9 cellular contexts compared by ENCODE assay signal in genomic region chr7:129168219-129168991, GRCh38. TPM values are rescaled to one million over a fixed set of nuclear protein-coding genes. Genes with fewer than 3 reads are reported as not detected.
A peak's percentile ranks its signal among the peaks of the same experiment; 100 is the strongest.
DNase-seq lines count a peak whose midpoint lies in the region; ATAC-seq and TF ChIP-seq lines count a peak whose summit lies in the region.
"Had no signal": no experiment of that assay in that cellular context is flagged by ENCODE, and none has a peak within 500 bp of the region (broad histone marks: within the 10 kb centered on the region; RNA-seq: fewer than 3 reads in every experiment).

No MANE protein-coding gene starts in this region.

- ATAC-seq in IMR-90 (ENCODE audit: low read depth): peak; percentile 44
- ATAC-seq in right cardiac atrium: peak; percentile 54 to 59
- ATAC-seq in gastrocnemius medialis: no peak
- no peak for ATAC-seq in GM19467 (IDR thresholded peaks at IDR 0.05; ENCODE audit: unreplicated experiment)

- no peak overlapping the region for H4K5ac ChIP-seq in IMR-90 (ENCODE audit: low read depth, low read length)

- peak overlapping the region; percentile 81 for H2AFZ ChIP-seq in IMR-90 (replicated peaks; ENCODE audit: low read length, poor library complexity)

- H3K9ac ChIP-seq in IMR-90 (ENCODE audit: low read depth, low read length): no peak overlapping the region

- no peaks in the 10 kb centered on the region for H4K20me1 ChIP-seq in IMR-90 (ENCODE audit: insufficient read depth, low read length)

- CTCF ChIA-PET in IMR-90 (lab: Yijun Ruan, JAX): interaction anchor here (0.6 to 0.8 kb wide), 2 partner anchors 42 to 339 kb away, joined by 3 read pairs; no protein-coding TSS in a partner anchor

- WGBS in IMR-90 (ENCODE audit: extremely low coverage in 2 of 2, insufficient read length in 1 of 2), 2 experiments: no CpG with 5 or more reads among the region's 19 CpGs
- WGBS in right cardiac atrium: 35% methylated on average over 19 of the region's 19 CpGs

- H3K23ac ChIP-seq in IMR-90 (ENCODE audit: low read depth, low read length): no peak overlapping the region

- no peak overlapping the region for H4K91ac ChIP-seq in IMR-90 (ENCODE audit: insufficient read depth, low read depth, low read length)

- no peaks in the 10 kb centered on the region for H3K79me1 ChIP-seq in IMR-90 (ENCODE audit: low read depth in 1 of 2, low read length in 2 of 2)

- TF ChIP-seq RAD21 in IMR-90 (IDR thresholded peaks at IDR 0.05; ENCODE audit: low read length): no peak

- no peaks in the 10 kb centered on the region for H3K9me3 Mint-ChIP-seq in activated T-helper 2 cell treated with anti-CD3 and anti-CD28 coated beads, Interferon-gamma antibody, Interleukin-2, Interleukin-4, amounts not matched to agents 10 μg/mL and 5 μg/mL and 100 μg/mL, durations not matched to agents 14 hours and 24 hours and 36 hours

- H2AK5ac ChIP-seq in IMR-90 (ENCODE audit: low read depth, low read length): no peak overlapping the region

- 0 out of 2 replicates have a peak overlapping the region, but pooled peaks have one; percentile 11 for H3K14ac ChIP-seq in IMR-90 (replicated peaks; ENCODE audit: low read depth, low read length)

- DNase-seq in IMR-90: no peak
- no peak for DNase-seq in activated T-helper 2 cell treated with anti-CD3 and anti-CD28 coated beads, Interferon-gamma antibody, Interleukin-2, Interleukin-4, amounts not matched to agents 10 μg/mL and 5 μg/mL and 100 μg/mL, durations not matched to agents 14 hours and 24 hours and 36 hours (ENCODE audit: low spot score)
- no peak for DNase-seq in right cardiac atrium
- no peak for DNase-seq in gastrocnemius medialis
- no peak for DNase-seq in SK-N-DZ (ENCODE audit: low spot score)
- no peak for DNase-seq in NCI-H2196 (lab: John Stamatoyannopoulos, UW; ENCODE audit: unreplicated experiment)
- no peak for DNase-seq in SIG-M5 (lab: John Stamatoyannopoulos, UW)

- no peaks in the 10 kb centered on the region for H3K9me1 ChIP-seq in IMR-90 (ENCODE audit: insufficient read depth, low read length)

- no peak for TF ChIP-seq POLR2A in IMR-90 (IDR thresholded peaks at IDR 0.05; ENCODE audit: low read depth, low read length)
- TF ChIP-seq POLR2A in gastrocnemius medialis (IDR thresholded peaks at IDR 0.05): no peak

- no peak overlapping the region for H3K27ac ChIP-seq in IMR-90 (ENCODE audit: insufficient read depth, low read length)
- no peak overlapping the region for H3K27ac ChIP-seq in right cardiac atrium (ENCODE audit: low read length)
- no peak overlapping the region for H3K27ac ChIP-seq in gastrocnemius medialis

- H3K27me3 ChIP-seq in IMR-90 (ENCODE audit: control insufficient read depth, insufficient read depth, low read length) (peaks cover 39% of the 10 kb centered on the region), right cardiac atrium (ENCODE audit: control insufficient read depth, insufficient read depth) (no peaks in the 10 kb centered on the region), gastrocnemius medialis (no peaks in the 10 kb centered on the region)
- H3K27me3 ChIP-seq: Peyer's patch had no signal

- H2BK15ac ChIP-seq in IMR-90 (ENCODE audit: low read depth, low read length): no peak overlapping the region

- H2AK9ac ChIP-seq in IMR-90 (replicated peaks; ENCODE audit: low read depth, low read length, poor library complexity): peak overlapping the region; percentile 52

- no peak overlapping the region; the same call in 1 of the 2 replicates for H3K4me2 ChIP-seq in IMR-90 (ENCODE audit: low read depth, low read length)

- H3K4me3 Mint-ChIP-seq in activated T-helper 2 cell treated with anti-CD3 and anti-CD28 coated beads, Interferon-gamma antibody, Interleukin-2, Interleukin-4, amounts not matched to agents 10 μg/mL and 5 μg/mL and 100 μg/mL, durations not matched to agents 14 hours and 24 hours and 36 hours (ENCODE audit: low read depth): peak overlapping the region; percentile 56

- no TSS peak for BruUV-seq in IMR-90 (replicated peaks; lab: Mats Ljungman, UMichigan)

- peaks cover 20% of the 10 kb centered on the region for H3K27me3 Mint-ChIP-seq in activated T-helper 2 cell treated with anti-CD3 and anti-CD28 coated beads, Interferon-gamma antibody, Interleukin-2, Interleukin-4, amounts not matched to agents 10 μg/mL and 5 μg/mL and 100 μg/mL, durations not matched to agents 14 hours and 24 hours and 36 hours (ENCODE audit: low read depth)

- H3K36me3 ChIP-seq in IMR-90 (ENCODE audit: control insufficient read depth, insufficient read depth, low read length) (no peaks in the 10 kb centered on the region), gastrocnemius medialis (no peaks in the 10 kb centered on the region)
- H3K36me3 ChIP-seq: Peyer's patch had no signal

- H3K56ac ChIP-seq in IMR-90 (ENCODE audit: extremely low read depth, insufficient read depth, low read length): no peak overlapping the region

- in situ Hi-C loops in IMR-90 (cut with MboI; ENCODE audit: low sequenced_read_pairs) (loop anchor here (5.0 kb wide), 1 partner anchor 39 kb away; no protein-coding TSS in a partner anchor), gastrocnemius medialis (cut with MboI; ENCODE audit: low sequenced_read_pairs in 4 of 4) (no loop called here)

- no peak overlapping the region for H3K18ac ChIP-seq in IMR-90 (ENCODE audit: low read depth, low read length)

- H2BK5ac ChIP-seq in IMR-90 (ENCODE audit: low read depth, low read length, poor library complexity, severe bottlenecking): no peak overlapping the region

- no peak overlapping the region for H3K4ac ChIP-seq in IMR-90 (ENCODE audit: low read depth, low read length)

- H3K9me3 ChIP-seq in IMR-90 (ENCODE audit: control insufficient read depth, insufficient read depth, low read length): no peaks in the 10 kb centered on the region
- no peaks in the 10 kb centered on the region for H3K9me3 ChIP-seq in right cardiac atrium (ENCODE audit: control insufficient read depth, low read length)
- H3K9me3 ChIP-seq in gastrocnemius medialis: no peaks in the 10 kb centered on the region
- H3K9me3 ChIP-seq: Peyer's patch had no signal

- POLR2A ChIA-PET in IMR-90 (lab: Charles Lee; ENCODE audit: unreplicated experiment): no interaction called here

- TF ChIP-seq CTCF in IMR-90 (conservative IDR thresholded peaks at IDR 0.05; ENCODE audit: low read depth, low read length): no peak
- TF ChIP-seq CTCF in gastrocnemius medialis (IDR thresholded peaks at IDR 0.05 in 4 of 5, conservative IDR thresholded peaks at IDR 0.05 in 1 of 5): no peak

- no peak overlapping the region for H3K27ac Mint-ChIP-seq in activated T-helper 2 cell treated with anti-CD3 and anti-CD28 coated beads, Interferon-gamma antibody, Interleukin-2, Interleukin-4, amounts not matched to agents 10 μg/mL and 5 μg/mL and 100 μg/mL, durations not matched to agents 14 hours and 24 hours and 36 hours

- H3K4me1 ChIP-seq in IMR-90 (ENCODE audit: control insufficient read depth, insufficient read depth, low read length): no peaks in the 10 kb centered on the region; the same call in 1 of the 2 replicates
- no peaks in the 10 kb centered on the region for H3K4me1 ChIP-seq in right cardiac atrium (ENCODE audit: control insufficient read depth, insufficient read depth, low read length)
- H3K4me1 ChIP-seq in gastrocnemius medialis: no peaks in the 10 kb centered on the region

- intact Hi-C loops in IMR-90 (cut with micrococcal nuclease): no loop called here
- intact Hi-C loops in activated T-helper 2 cell treated with anti-CD3 and anti-CD28 coated beads, Interferon-gamma antibody, Interleukin-2, Interleukin-4, amounts not matched to agents 10 μg/mL and 5 μg/mL and 100 μg/mL, durations not matched to agents 14 hours and 24 hours and 36 hours (cut with micrococcal nuclease): loop anchor here (2.0 kb wide), 1 partner anchor 46 kb away; no protein-coding TSS in a partner anchor
- intact Hi-C loops in right cardiac atrium (cut with DNase I): loop anchor here in 2 of 4 donors (5.0 kb wide), 2 partner anchors 39 to 44 kb away; no protein-coding TSS in a partner anchor
- intact Hi-C loops in gastrocnemius medialis (cut with DNase I; ENCODE audit: low total_unique reads): no loop called here

- peaks cover 3% of the 10 kb centered on the region for H3K36me3 Mint-ChIP-seq in activated T-helper 2 cell treated with anti-CD3 and anti-CD28 coated beads, Interferon-gamma antibody, Interleukin-2, Interleukin-4, amounts not matched to agents 10 μg/mL and 5 μg/mL and 100 μg/mL, durations not matched to agents 14 hours and 24 hours and 36 hours (ENCODE audit: low read depth)

- dilution Hi-C loops in IMR-90 (cut with HindIII; ENCODE audit: low sequenced_read_pairs, unreplicated experiment): no loop called here

- H4K8ac ChIP-seq in IMR-90 (ENCODE audit: low read depth in 2 of 2, low read length in 2 of 2): peak overlapping the region in 1 of 2 experiments; percentile 52; a peak in 1 of 4 replicates

- H3K4me1 Mint-ChIP-seq in activated T-helper 2 cell treated with anti-CD3 and anti-CD28 coated beads, Interferon-gamma antibody, Interleukin-2, Interleukin-4, amounts not matched to agents 10 μg/mL and 5 μg/mL and 100 μg/mL, durations not matched to agents 14 hours and 24 hours and 36 hours (ENCODE audit: low read depth): peaks cover 13% of the 10 kb centered on the region

- H2BK20ac ChIP-seq in IMR-90 (ENCODE audit: low read depth, low read length): no peak overlapping the region

- H3K4me3 ChIP-seq in IMR-90 (ENCODE audit: insufficient read depth, low read depth, low read length) (no peak overlapping the region), right cardiac atrium (ENCODE audit: low read length) (peak overlapping the region; percentile 50), gastrocnemius medialis (peak overlapping the region in 3 of 4 donors; percentile 46 to 48 (median 47))

- H2BK120ac ChIP-seq in IMR-90 (ENCODE audit: low read depth, low read length): no peak overlapping the region

RNA-seq across cellular contexts. Expression of gene SMO, which starts 20.0 kb away (rescaled TPM):
- total RNA-seq in IMR-90 (2012; rRNA removed) (15.3 and 18.5 TPM in 2 replicates), right cardiac atrium (10 to 100 TPM in 2 of 4 donors, 1 to 10 TPM in 2; 8.3 to 12.6 (median 9.6) TPM), gastrocnemius medialis (1 to 10 TPM; 1.1 to 1.6 (median 1.2) TPM)
- polyA plus RNA-seq in IMR-90 (2012; rRNA removed) (24.7 and 25.8 TPM in 2 replicates), right cardiac atrium (4.9 TPM)
- polyA plus RNA-seq in IMR-90 (2012; cell fraction: cytosol; rRNA removed): 15.7 and 27.9 TPM in 2 replicates
- polyA plus RNA-seq in IMR-90 (2012; cell fraction: nucleus; rRNA removed; ENCODE audit: low replicate concordance): 67.9 and 102 TPM in 2 replicates
- 0.64 and 0.89 TPM in 2 replicates for total RNA-seq in activated T-helper 2 cell treated with anti-CD3 and anti-CD28 coated beads, Interferon-gamma antibody, Interleukin-2, Interleukin-4, amounts not matched to agents 10 μg/mL and 5 μg/mL and 100 μg/mL, durations not matched to agents 14 hours and 24 hours and 36 hours
- 26.7 and 28.1 TPM in 2 replicates for polyA plus RNA-seq in SK-N-DZ (2014; cell fraction: cytosol; rRNA removed)
- 57.3 and 65.9 TPM in 2 replicates for polyA plus RNA-seq in SK-N-DZ (2014; cell fraction: nucleus; rRNA removed)

RNA-seq across cellular contexts. Expression of gene TSPAN33, which starts 23.9 kb away (rescaled TPM):
- total RNA-seq in IMR-90 (2012; rRNA removed) (0.28 and 0.36 TPM in 2 replicates), right cardiac atrium (10 to 100 TPM; 12.8 to 17.8 (median 13.2) TPM), gastrocnemius medialis (1 to 10 TPM; 5.6 to 9.1 (median 7.8) TPM)
- polyA plus RNA-seq in IMR-90 (2012; rRNA removed) (0.13 and 0.17 TPM in 2 replicates), right cardiac atrium (7.4 TPM)
- polyA plus RNA-seq in IMR-90 (2012; cell fraction: cytosol; rRNA removed): 0.18 and 0.23 TPM in 2 replicates
- 0.04 and 0.08 TPM in 2 replicates for polyA plus RNA-seq in IMR-90 (2012; cell fraction: nucleus; rRNA removed; ENCODE audit: low replicate concordance)
- total RNA-seq in activated T-helper 2 cell treated with anti-CD3 and anti-CD28 coated beads, Interferon-gamma antibody, Interleukin-2, Interleukin-4, amounts not matched to agents 10 μg/mL and 5 μg/mL and 100 μg/mL, durations not matched to agents 14 hours and 24 hours and 36 hours: 5.5 and 5.6 TPM in 2 replicates
- 19.2 and 19.5 TPM in 2 replicates for polyA plus RNA-seq in SK-N-DZ (2014; cell fraction: cytosol; rRNA removed)
- polyA plus RNA-seq in SK-N-DZ (2014; cell fraction: nucleus; rRNA removed): 9.0 and 10.4 TPM in 2 replicates

RNA-seq across cellular contexts. Expression of gene AHCYL2, which starts 56.4 kb away (rescaled TPM):
- total RNA-seq in IMR-90 (2012; rRNA removed): 5.7 and 6.7 TPM in 2 replicates
- polyA plus RNA-seq in IMR-90 (2012; rRNA removed): 5.9 and 7.6 TPM in 2 replicates
- polyA plus RNA-seq in IMR-90 (2012; cell fraction: cytosol; rRNA removed): 1.9 and 3.4 TPM in 2 replicates
- 4.3 and 24.1 TPM in 2 replicates for polyA plus RNA-seq in IMR-90 (2012; cell fraction: nucleus; rRNA removed; ENCODE audit: low replicate concordance)
- total RNA-seq in activated T-helper 2 cell treated with anti-CD3 and anti-CD28 coated beads, Interferon-gamma antibody, Interleukin-2, Interleukin-4, amounts not matched to agents 10 μg/mL and 5 μg/mL and 100 μg/mL, durations not matched to agents 14 hours and 24 hours and 36 hours: 14.7 and 15.1 TPM in 2 replicates
- total RNA-seq in right cardiac atrium: 1 to 10 TPM; 6.4 to 8.8 (median 7.9) TPM
- 1.8 TPM for polyA plus RNA-seq in right cardiac atrium
- 10 to 100 TPM; 22.7 to 41.0 (median 35.7) TPM for total RNA-seq in gastrocnemius medialis
- polyA plus RNA-seq in SK-N-DZ (2014; cell fraction: cytosol; rRNA removed): 11.1 TPM in 2 replicates
- 16.0 and 25.0 TPM in 2 replicates for polyA plus RNA-seq in SK-N-DZ (2014; cell fraction: nucleus; rRNA removed)

Comparison
In these comparisons a context has a peak if more than half of its experiments do, and no peak if none do; other contexts are left out.
1. ATAC-seq: peak in IMR-90 (single experiment) and right cardiac atrium (2 of 2); none in gastrocnemius medialis (0 of 2) and GM19467 (single experiment).